In genomic region chr11:45062974-45063635, GRCh38 we compare ENCODE assay signal across 30 cellular contexts.
"Had no signal": no experiment of that assay in that cellular context is flagged by ENCODE, and none has a peak within 500 bp of the region (broad histone marks: within the 10 kb centered on the region; RNA-seq: fewer than 3 reads in every experiment).

No MANE protein-coding gene starts in this region.

- H3K79me2 ChIP-seq: hepatocyte had no signal

- H3K27ac ChIP-seq: adrenal gland, epithelial cell of prostate, gastrocnemius medialis, hepatocyte, pancreas, psoas muscle, stomach, thyroid gland, upper lobe of right lung had no signal

- DNase-seq: activated CD4-positive, alpha-beta memory T cell treated with anti-CD3 and anti-CD28 coated beads for 36 hours; activated CD4-positive, alpha-beta T cell treated with anti-CD3 and anti-CD28 coated beads, Interleukin-2, amount 10 ng/mL, durations not matched to agents 24 days and 14 days; activated CD4-positive, CD25-positive, alpha-beta regulatory T cell treated with anti-CD3 and anti-CD28 coated beads, Interleukin-2, amount 50 U/mL, for 72 hours; activated CD8-positive, alpha-beta memory T cell treated with anti-CD3 and anti-CD28 coated beads, Interleukin-2, amount 50 U/mL, for 4 hours; activated effector memory CD4-positive, alpha-beta T cell treated with anti-CD3 and anti-CD28 coated beads, Interleukin-2, amount 50 U/mL, for 16 hours; activated naive CD4-positive, alpha-beta T cell treated with anti-CD3 and anti-CD28 coated beads for 36 hours; activated naive CD8-positive, alpha-beta T cell treated with anti-CD3 and anti-CD28 coated beads for 36 hours; activated T-cell treated with anti-CD3 and anti-CD28 coated beads, Interleukin-2, amount 50 U/mL, for 1 hour; adrenal gland; central memory CD4-positive, alpha-beta T cell; dermis blood vessel endothelial cell; effector CD4-positive, alpha-beta T cell; gastrocnemius medialis; left cardiac atrium; left ventricle myocardium superior; naive B cell; nephron progenitor cell; pancreas; psoas muscle; stimulated activated CD4-positive, alpha-beta T cell treated with anti-CD3 and anti-CD28 coated beads, Interleukin-1b, Interleukin-23, amount 100 ng/mL, for 48 hours; stimulated activated CD4-positive, alpha-beta T cell treated with anti-CD3 and anti-CD28 coated beads, Interleukin-4, amount 100 ng/mL, for 4 hours; stimulated activated CD8-positive, alpha-beta memory T cell treated with anti-CD3 and anti-CD28 coated beads, Interleukin-4, amount 100 ng/mL, for 48 hours; stomach; T-helper 2 cell; thyroid gland; upper lobe of right lung had no signal

- FAIRE-seq: keratinocyte, pancreas had no signal

- H2AFZ ChIP-seq: hepatocyte had no signal

- H3K9me3 ChIP-seq: adrenal gland, psoas muscle, thyroid gland had no signal

- H3K4me2 ChIP-seq: hepatocyte, smooth muscle cell had no signal

- H3K4me1 ChIP-seq: pancreas, psoas muscle, stomach had no signal

- H3K4me3 ChIP-seq: adrenal gland, gastrocnemius medialis, hepatocyte, pancreas, psoas muscle, smooth muscle cell, stomach, thyroid gland, upper lobe of right lung had no signal

- H3K27me3 ChIP-seq: adrenal gland, gastrocnemius medialis, hepatocyte, pancreas, stomach, thyroid gland, upper lobe of right lung had no signal

- H3K36me3 ChIP-seq: adrenal gland, gastrocnemius medialis, pancreas, stomach, thyroid gland, upper lobe of right lung had no signal
